ENCODE assay signal across 18 cellular contexts in genomic region chr15:100254694-100255093, GRCh38.
"Had no signal": no experiment of that assay in that cellular context is flagged by ENCODE, and none has a peak within 500 bp of the region (broad histone marks: within the 10 kb centered on the region; RNA-seq: fewer than 3 reads in every experiment).

No MANE protein-coding gene starts in this region.

- ATAC-seq: activated CD4-positive, CD25-positive, alpha-beta regulatory T cell treated with anti-CD3 and anti-CD28 coated beads, Interleukin-2, amount 50 U/mL, for 24 hours; activated CD8-positive, alpha-beta T cell treated with anti-CD3 and anti-CD28 coated beads, Interleukin-2, amount 10 ng/mL, durations not matched to agents 7 days and 5 days; activated T-cell treated with anti-CD3 and anti-CD28 coated beads, Interleukin-2, amount 50 U/mL, for 72 hours; body of pancreas had no signal

- DNase-seq: activated CD4-positive, alpha-beta T cell treated with anti-CD3 and anti-CD28 coated beads for 4 hours; activated CD8-positive, alpha-beta T cell treated with anti-CD3 and anti-CD28 coated beads, Interleukin-2, amount 10 ng/mL, durations not matched to agents 7 days and 5 days; activated naive CD4-positive, alpha-beta T cell; activated T-cell treated with anti-CD3 and anti-CD28 coated beads, Interleukin-2, amount 50 U/mL, for 72 hours; body of pancreas; central memory CD4-positive, alpha-beta T cell; Kasumi-1; KBM-7; NCI-H1105 treated with DMSO at 0.1 percent for 48 hours; NCI-H1436 treated with DMSO at 0.1 percent for 48 hours; NCI-H187; NCI-H2081 treated with DMSO at 0.1 percent for 48 hours; NCI-H2171 treated with DMSO at 0.1 percent for 48 hours; NCI-H226; NCI-H510A treated with DMSO at 0.1 percent for 48 hours; NCI-H69; SHP77 had no signal
